Comparison of ENCODE assay signal across 13 cellular contexts in genomic region chr1:222387020-222387816, GRCh38.
DNase-seq lines count a peak whose midpoint lies in the region; ATAC-seq and TF ChIP-seq lines count a peak whose summit lies in the region.
"Had no signal": no experiment of that assay in that cellular context is flagged by ENCODE, and none has a peak within 500 bp of the region (broad histone marks: within the 10 kb centered on the region; RNA-seq: fewer than 3 reads in every experiment).

No MANE protein-coding gene starts in this region.

- H3K9ac ChIP-seq in neuronal stem cell (ENCODE audit: low read depth, low read length, poor library complexity) (no peak overlapping the region), smooth muscle cell (ENCODE audit: low read depth) (no peak overlapping the region)

- no peak overlapping the region for H2BK12ac ChIP-seq in neuronal stem cell (ENCODE audit: low read length)

- intact Hi-C loops in activated CD4-positive, alpha-beta T cell treated with anti-CD3 and anti-CD28 coated beads for 36 hours (cut with DNase I, micrococcal nuclease), result no loop called here

- H3K4me3 ChIP-seq in LNCaP clone FGC (ENCODE audit: low read depth, low read length) (no peak overlapping the region), brain microvascular endothelial cell (ENCODE audit: low read depth, low read length) (no peak overlapping the region), neuronal stem cell (ENCODE audit: low read length in 2 of 2) (no peak overlapping the region), smooth muscle cell (no peak overlapping the region), gastroesophageal sphincter (no peak overlapping the region)

- no peaks in the 10 kb centered on the region for H3F3A ChIP-seq in smooth muscle cell (ENCODE audit: low read depth)

- no peak overlapping the region for H3K27ac Mint-ChIP-seq in activated CD4-positive, alpha-beta T cell treated with anti-CD3 and anti-CD28 coated beads for 36 hours
- H3K27ac Mint-ChIP-seq: stimulated activated memory B cell treated with anti-CD40 and anti-IgM and Interleukin-4, amounts not matched to agents 10 μg/mL and 1 μg/mL and 100 μg/mL, for 72 hours had no signal

- in situ Hi-C loops in brain microvascular endothelial cell (cut with HindIII; ENCODE audit: low pct_ligation_motif_present, low sequenced_read_pairs), result no loop called here

- DNase-seq in activated CD4-positive, alpha-beta T cell treated with anti-CD3 and anti-CD28 coated beads for 36 hours, result peak; percentile 17
- DNase-seq in activated CD4-positive, alpha-beta T cell treated with anti-CD3 and anti-CD28 coated beads, Interleukin-2, amount 50 U/mL, for 4 hours, result no peak
- DNase-seq in LNCaP clone FGC (ENCODE audit: low read depth) (no peak), brain microvascular endothelial cell (no peak), neuronal stem cell (ENCODE audit: low spot score) (peak; percentile 14), NCI-H1436 (lab: John Stamatoyannopoulos, UW) (no peak), smooth muscle cell (lab: John Stamatoyannopoulos, UW; ENCODE audit: unreplicated experiment) (no peak)
- DNase-seq: activated T-cell treated with anti-CD3 and anti-CD28 coated beads, Interleukin-2, amount 50 U/mL, for 1 hour; cerebellar nuclear complex; stimulated activated CD4-positive, alpha-beta T cell treated with anti-CD3 and anti-CD28 coated beads, Interleukin-12 subunit alpha, Interleukin-12 subunit beta, amount 100 ng/mL, for 4 hours; T-helper 9 cell had no signal

- H3K79me1 ChIP-seq in neuronal stem cell (ENCODE audit: low read depth, low read length), result no peaks in the 10 kb centered on the region

- H3K4ac ChIP-seq in neuronal stem cell (ENCODE audit: low read length), result no peak overlapping the region

- ATAC-seq in activated CD4-positive, alpha-beta T cell treated with anti-CD3 and anti-CD28 coated beads for 36 hours, result no peak
- ATAC-seq in gastroesophageal sphincter, result no peak
- ATAC-seq: stimulated activated memory B cell treated with anti-CD40 and anti-IgM and Interleukin-4, amounts not matched to agents 10 μg/mL and 1 μg/mL and 100 μg/mL, for 72 hours had no signal

- H3K9me3 Mint-ChIP-seq in activated CD4-positive, alpha-beta T cell treated with anti-CD3 and anti-CD28 coated beads for 36 hours (ENCODE audit: low read depth), result no peaks in the 10 kb centered on the region
- H3K9me3 Mint-ChIP-seq: stimulated activated memory B cell treated with anti-CD40 and anti-IgM and Interleukin-4, amounts not matched to agents 10 μg/mL and 1 μg/mL and 100 μg/mL, for 72 hours had no signal

- H2BK5ac ChIP-seq in neuronal stem cell (ENCODE audit: low read length), result no peak overlapping the region

- no peaks in the 10 kb centered on the region for H3K4me1 Mint-ChIP-seq in activated CD4-positive, alpha-beta T cell treated with anti-CD3 and anti-CD28 coated beads for 36 hours
- H3K4me1 Mint-ChIP-seq: stimulated activated memory B cell treated with anti-CD40 and anti-IgM and Interleukin-4, amounts not matched to agents 10 μg/mL and 1 μg/mL and 100 μg/mL, for 72 hours had no signal

- H4K8ac ChIP-seq in neuronal stem cell (ENCODE audit: low read depth, low read length), result no peak overlapping the region

- H3K4me3 Mint-ChIP-seq in activated CD4-positive, alpha-beta T cell treated with anti-CD3 and anti-CD28 coated beads for 36 hours, result no peak overlapping the region
- H3K4me3 Mint-ChIP-seq: stimulated activated memory B cell treated with anti-CD40 and anti-IgM and Interleukin-4, amounts not matched to agents 10 μg/mL and 1 μg/mL and 100 μg/mL, for 72 hours had no signal

- H4K20me1 ChIP-seq in smooth muscle cell (ENCODE audit: low read depth), result no peaks in the 10 kb centered on the region

- no peaks in the 10 kb centered on the region for H3K36me3 Mint-ChIP-seq in activated CD4-positive, alpha-beta T cell treated with anti-CD3 and anti-CD28 coated beads for 36 hours (ENCODE audit: low read depth)
- H3K36me3 Mint-ChIP-seq: stimulated activated memory B cell treated with anti-CD40 and anti-IgM and Interleukin-4, amounts not matched to agents 10 μg/mL and 1 μg/mL and 100 μg/mL, for 72 hours had no signal

- no peak overlapping the region for H3K23ac ChIP-seq in neuronal stem cell (ENCODE audit: low read depth, low read length, poor library complexity)

- no peaks in the 10 kb centered on the region for H3K4me1 ChIP-seq in neuronal stem cell (ENCODE audit: control insufficient read depth in 2 of 2, insufficient read depth in 1 of 2, low read depth in 1 of 2, low read length in 2 of 2)
- H3K4me1 ChIP-seq in smooth muscle cell (ENCODE audit: low read depth), result no peaks in the 10 kb centered on the region
- no peaks in the 10 kb centered on the region for H3K4me1 ChIP-seq in gastroesophageal sphincter

- no peaks in the 10 kb centered on the region for H3K79me2 ChIP-seq in smooth muscle cell (ENCODE audit: low read depth)

- H2AFZ ChIP-seq in neuronal stem cell (ENCODE audit: low read length) (peak overlapping the region; percentile 63), smooth muscle cell (ENCODE audit: low read depth) (no peak overlapping the region)

- H2AK5ac ChIP-seq in neuronal stem cell (ENCODE audit: low read depth, low read length), result no peak overlapping the region

- H3K27me3 Mint-ChIP-seq in activated CD4-positive, alpha-beta T cell treated with anti-CD3 and anti-CD28 coated beads for 36 hours, result no peaks in the 10 kb centered on the region

- WGBS in neuronal stem cell (ENCODE audit: extremely low coverage in 2 of 2, insufficient read length in 2 of 2, insufficient replicate concordance in 1 of 2), 2 donors, result no CpG with 5 or more reads among the region's 8 CpGs
- 86% methylated on average over 8 of the region's 8 CpGs for WGBS in smooth muscle cell (ENCODE audit: low lambda C conversion rate)
- 72 to 100% methylated on average over 3 to 7 of the region's 8 CpGs for WGBS in gastroesophageal sphincter (ENCODE audit: low coverage in 1 of 2), 2 donors

- H2BK120ac ChIP-seq in neuronal stem cell (ENCODE audit: low read depth, low read length), result no peak overlapping the region

- H3K36me3 ChIP-seq in brain microvascular endothelial cell (replicated peaks) (no peaks in the 10 kb centered on the region), neuronal stem cell (replicated peaks in 1 of 2; ENCODE audit: control insufficient read depth in 2 of 2, insufficient read depth in 2 of 2, low read length in 2 of 2) (no peaks in the 10 kb centered on the region), smooth muscle cell (ENCODE audit: low read depth) (no peaks in the 10 kb centered on the region), gastroesophageal sphincter (no peaks in the 10 kb centered on the region)

- H4K91ac ChIP-seq in neuronal stem cell (ENCODE audit: low read depth, low read length, poor library complexity), result no peak overlapping the region

- no peak for TF ChIP-seq POLR2A in gastroesophageal sphincter (IDR thresholded peaks at IDR 0.05)

- H2BK15ac ChIP-seq in neuronal stem cell (ENCODE audit: low read length), result no peak overlapping the region

- H3K4me2 ChIP-seq in neuronal stem cell (ENCODE audit: insufficient read depth, low read length, poor library complexity, severe bottlenecking), result no peak overlapping the region
- H3K4me2 ChIP-seq in smooth muscle cell, result no peak overlapping the region

- peak overlapping the region; percentile 13 for H3K18ac ChIP-seq in neuronal stem cell (ENCODE audit: low read length)

- CTCF ChIA-PET in activated CD4-positive, alpha-beta T cell treated with anti-CD3 and anti-CD28 coated beads for 36 hours (lab: Charles Lee), result no interaction called here

- H3K27me3 ChIP-seq in brain microvascular endothelial cell (replicated peaks), result no peaks in the 10 kb centered on the region
- H3K27me3 ChIP-seq in neuronal stem cell (ENCODE audit: control insufficient read depth in 3 of 3, insufficient read depth in 3 of 3, low read depth in 1 of 3, low read length in 3 of 3), result no peaks in the 10 kb centered on the region
- H3K27me3 ChIP-seq in smooth muscle cell (ENCODE audit: low read depth), result no peaks in the 10 kb centered on the region
- no peaks in the 10 kb centered on the region for H3K27me3 ChIP-seq in gastroesophageal sphincter

- POLR2A ChIA-PET in activated CD4-positive, alpha-beta T cell treated with anti-CD3 and anti-CD28 coated beads for 36 hours (lab: Charles Lee), result no interaction called here

- peak; percentile 18; the same call in 1 of the 2 replicates for TF ChIP-seq CTCF in LNCaP clone FGC (IDR thresholded peaks at IDR 0.05; ENCODE audit: control insufficient read depth, extremely low read depth, insufficient read depth)
- peak; percentile 43 for TF ChIP-seq CTCF in brain microvascular endothelial cell (IDR thresholded peaks at IDR 0.05; ENCODE audit: low read depth, low read length, missing control alignments)
- no peak for TF ChIP-seq CTCF in smooth muscle cell (IDR thresholded peaks at IDR 0.05; ENCODE audit: borderline replicate concordance, insufficient read depth, poor library complexity, severe bottlenecking)
- TF ChIP-seq CTCF in gastroesophageal sphincter (IDR thresholded peaks at IDR 0.05), result no peak

- no peaks in the 10 kb centered on the region for H3K9me3 ChIP-seq in neuronal stem cell (replicated peaks in 1 of 2; ENCODE audit: control insufficient read depth in 2 of 2, insufficient read depth in 1 of 2, low read depth in 1 of 2, low read length in 2 of 2)
- H3K9me3 ChIP-seq in smooth muscle cell (replicated peaks; ENCODE audit: low read depth), result no peaks in the 10 kb centered on the region
- H3K9me3 ChIP-seq in gastroesophageal sphincter, result no peaks in the 10 kb centered on the region

- H3K27ac ChIP-seq in brain microvascular endothelial cell, result no peak overlapping the region
- H3K27ac ChIP-seq in neuronal stem cell (replicated peaks; ENCODE audit: low read length), result no peak overlapping the region
- no peak overlapping the region for H3K27ac ChIP-seq in smooth muscle cell (ENCODE audit: low read depth)
- no peak overlapping the region for H3K27ac ChIP-seq in gastroesophageal sphincter

- no peak overlapping the region for H3K14ac ChIP-seq in neuronal stem cell (ENCODE audit: low read length)

- no peak for TF ChIP-seq EP300 in gastroesophageal sphincter (IDR thresholded peaks at IDR 0.05)

Comparison
In these comparisons a context has a peak if more than half of its experiments do, and no peak if none do; other contexts are left out.
1. DNase-seq: peak in activated CD4-positive, alpha-beta T cell treated with anti-CD3 and anti-CD28 coated beads for 36 hours (single experiment) and neuronal stem cell (single experiment); none in activated CD4-positive, alpha-beta T cell treated with anti-CD3 and anti-CD28 coated beads, Interleukin-2, amount 50 U/mL, for 4 hours (0 of 2), LNCaP clone FGC (single experiment), brain microvascular endothelial cell (single experiment), NCI-H1436 (single experiment) and smooth muscle cell (single experiment).
2. CTCF ChIP-seq: peak in LNCaP clone FGC (single experiment) and brain microvascular endothelial cell (single experiment); none in smooth muscle cell (single experiment) and gastroesophageal sphincter (0 of 4).